ENCODE assay signal across 35 cellular contexts in genomic region chr5:21687621-21688020, GRCh38.
DNase-seq lines count a peak whose midpoint lies in the region; ATAC-seq and TF ChIP-seq lines count a peak whose summit lies in the region.
"Had no signal": no experiment of that assay in that cellular context is flagged by ENCODE, and none has a peak within 500 bp of the region (broad histone marks: within the 10 kb centered on the region; RNA-seq: fewer than 3 reads in every experiment).

No MANE protein-coding gene starts in this region.

- no peak overlapping the region for H3K27ac Mint-ChIP-seq in neural progenitor cell
- peak overlapping the region; percentile 63 for H3K27ac Mint-ChIP-seq in progenitor cell of endocrine pancreas
- no peak overlapping the region for H3K27ac Mint-ChIP-seq in stimulated activated memory B cell treated with anti-CD40 and anti-IgM and Interleukin-4, amounts not matched to agents 10 μg/mL and 1 μg/mL and 100 μg/mL, for 72 hours
- H3K27ac Mint-ChIP-seq: B cell; CD14-positive monocyte; CD4-positive, alpha-beta memory T cell; CD4-positive, alpha-beta T cell; CD4-positive, CD25-positive, alpha-beta regulatory T cell; CD8-positive, alpha-beta memory T cell; CD8-positive, alpha-beta T cell had no signal

- 91% methylated on average over 5 of the region's 5 CpGs for WGBS in hepatocyte (ENCODE audit: low lambda C conversion rate, missing lambda C conversion rate)

- H3K79me2 ChIP-seq in SU-DHL-6 (ENCODE audit: insufficient read depth, low read length) (no peaks in the 10 kb centered on the region), neural progenitor cell (ENCODE audit: low read depth) (no peaks in the 10 kb centered on the region), hepatocyte (no peaks in the 10 kb centered on the region)

- H3K4me3 ChIP-seq in SU-DHL-6 (ENCODE audit: insufficient read depth, low read length, poor library complexity, severe bottlenecking) (no peak overlapping the region), neural progenitor cell (no peak overlapping the region), hepatocyte (no peak overlapping the region), ascending aorta (no peak overlapping the region)
- H3K4me3 ChIP-seq: A549; BLaER1; BLaER1 treated with 17β-estradiol and CSF1 and Interleukin-3, amounts not matched to agents 10 nM and 100 nM had no signal

- H3K27me3 Mint-ChIP-seq in neural progenitor cell (ENCODE audit: insufficient read depth, low read depth) (no peaks in the 10 kb centered on the region), progenitor cell of endocrine pancreas (no peaks in the 10 kb centered on the region)
- H3K27me3 Mint-ChIP-seq in stimulated activated memory B cell treated with anti-CD40 and anti-IgM and Interleukin-4, amounts not matched to agents 10 μg/mL and 1 μg/mL and 100 μg/mL, for 72 hours: no peaks in the 10 kb centered on the region
- H3K27me3 Mint-ChIP-seq: B cell; CD4-positive, alpha-beta memory T cell; CD4-positive, alpha-beta T cell; CD4-positive, CD25-positive, alpha-beta regulatory T cell; CD8-positive, alpha-beta memory T cell had no signal

- ATAC-seq in stimulated activated memory B cell treated with anti-CD40 and anti-IgM and Interleukin-4, amounts not matched to agents 10 μg/mL and 1 μg/mL and 100 μg/mL, for 72 hours: peak; percentile 11
- ATAC-seq in GM21717 (IDR thresholded peaks at IDR 0.05; ENCODE audit: unreplicated experiment): no peak
- ATAC-seq: A549; CD8-positive, alpha-beta T cell had no signal

- H3F3A ChIP-seq in SU-DHL-6 (ENCODE audit: insufficient read depth) (no peaks in the 10 kb centered on the region), neural progenitor cell (ENCODE audit: low read depth) (no peaks in the 10 kb centered on the region)

- H3K36me3 Mint-ChIP-seq in neural progenitor cell: no peaks in the 10 kb centered on the region
- no peaks in the 10 kb centered on the region for H3K36me3 Mint-ChIP-seq in progenitor cell of endocrine pancreas (ENCODE audit: insufficient read depth)
- H3K36me3 Mint-ChIP-seq in stimulated activated memory B cell treated with anti-CD40 and anti-IgM and Interleukin-4, amounts not matched to agents 10 μg/mL and 1 μg/mL and 100 μg/mL, for 72 hours: no peaks in the 10 kb centered on the region
- H3K36me3 Mint-ChIP-seq: CD14-positive monocyte; CD4-positive, alpha-beta memory T cell; CD4-positive, CD25-positive, alpha-beta regulatory T cell; CD8-positive, alpha-beta memory T cell; CD8-positive, alpha-beta T cell had no signal

- DNase-seq in neural progenitor cell (ENCODE audit: low spot score) (no peak), progenitor cell of endocrine pancreas (ENCODE audit: low spot score, unreplicated experiment) (no peak), hepatocyte (ENCODE audit: low spot score) (no peak), ascending aorta (ENCODE audit: low spot score in 2 of 2) (no peak)
- DNase-seq in activated CD4-positive, alpha-beta T cell treated with anti-CD3 and anti-CD28 coated beads for 1 hour: no peak
- DNase-seq: 8988T; ACHN; AML-193; BE2C; C1 segment of cervical spinal cord; Caco-2; Calu3; CD4-positive, alpha-beta memory T cell; CD4-positive, alpha-beta T cell; CD4-positive, CD25-positive, alpha-beta regulatory T cell; CD8-positive, alpha-beta memory T cell; CD8-positive, alpha-beta T cell; COR-L47; DMS 273 treated with DMSO at 0.1 percent for 48 hours; DMS153; DMS53; DMS79; DMS79 treated with DMSO at 0.1 percent for 48 hours; DND-41; EL had no signal

- TF ChIP-seq CTCF in SU-DHL-6 (IDR thresholded peaks at IDR 0.05; ENCODE audit: insufficient read depth, low read length, poor library complexity, severe bottlenecking): no peak
- TF ChIP-seq CTCF in neural progenitor cell (IDR thresholded peaks at IDR 0.05): no peak
- TF ChIP-seq CTCF in progenitor cell of endocrine pancreas (IDR thresholded peaks at IDR 0.05; ENCODE audit: unreplicated experiment): no peak
- no peak for TF ChIP-seq CTCF in hepatocyte (IDR thresholded peaks at IDR 0.05; ENCODE audit: poor library complexity)
- no peak for TF ChIP-seq CTCF in ascending aorta (IDR thresholded peaks at IDR 0.05)

- H3K27me3 ChIP-seq in SU-DHL-6 (ENCODE audit: low read length) (no peaks in the 10 kb centered on the region), neural progenitor cell (no peaks in the 10 kb centered on the region), hepatocyte (no peaks in the 10 kb centered on the region), ascending aorta (no peaks in the 10 kb centered on the region)
- H3K27me3 ChIP-seq: BE2C; BLaER1; BLaER1 treated with 17β-estradiol and CSF1 and Interleukin-3, amounts not matched to agents 10 nM and 100 nM had no signal

- H3K9me3 ChIP-seq in SU-DHL-6 (ENCODE audit: insufficient read depth, low read length) (no peaks in the 10 kb centered on the region), neural progenitor cell (ENCODE audit: low read depth) (no peaks in the 10 kb centered on the region), hepatocyte (ENCODE audit: low read depth) (no peaks in the 10 kb centered on the region), ascending aorta (no peaks in the 10 kb centered on the region)
- H3K9me3 ChIP-seq: A549; BE2C; BLaER1; BLaER1 treated with 17β-estradiol and CSF1 and Interleukin-3, amounts not matched to agents 10 nM and 100 nM; Caco-2 had no signal

- no peak overlapping the region for H3K9ac ChIP-seq in SU-DHL-6 (ENCODE audit: low read length)
- H3K9ac ChIP-seq in neural progenitor cell: no peak overlapping the region
- H3K9ac ChIP-seq: BLaER1; BLaER1 treated with 17β-estradiol and CSF1 and Interleukin-3, amounts not matched to agents 10 nM and 100 nM had no signal

- intact Hi-C loops in ascending aorta (cut with DNase I): no loop called here

- H3K27ac ChIP-seq in SU-DHL-6 (ENCODE audit: low read depth, low read length): no peak overlapping the region
- no peak overlapping the region for H3K27ac ChIP-seq in neural progenitor cell
- H3K27ac ChIP-seq in hepatocyte: no peak overlapping the region
- no peak overlapping the region for H3K27ac ChIP-seq in ascending aorta
- H3K27ac ChIP-seq: 22Rv1; A549; BLaER1; BLaER1 treated with 17β-estradiol and CSF1 and Interleukin-3, amounts not matched to agents 10 nM and 100 nM; C4-2B had no signal

- no peaks in the 10 kb centered on the region for H3K4me1 Mint-ChIP-seq in neural progenitor cell
- H3K4me1 Mint-ChIP-seq in progenitor cell of endocrine pancreas (ENCODE audit: low read depth): no peaks in the 10 kb centered on the region
- H3K4me1 Mint-ChIP-seq in stimulated activated memory B cell treated with anti-CD40 and anti-IgM and Interleukin-4, amounts not matched to agents 10 μg/mL and 1 μg/mL and 100 μg/mL, for 72 hours: no peaks in the 10 kb centered on the region
- H3K4me1 Mint-ChIP-seq: B cell; CD14-positive monocyte; CD4-positive, alpha-beta memory T cell; CD4-positive, CD25-positive, alpha-beta regulatory T cell; CD8-positive, alpha-beta memory T cell had no signal

- H3K4me3 Mint-ChIP-seq in neural progenitor cell (no peak overlapping the region), progenitor cell of endocrine pancreas (ENCODE audit: low read depth) (no peak overlapping the region)
- H3K4me3 Mint-ChIP-seq in stimulated activated memory B cell treated with anti-CD40 and anti-IgM and Interleukin-4, amounts not matched to agents 10 μg/mL and 1 μg/mL and 100 μg/mL, for 72 hours: no peak overlapping the region
- H3K4me3 Mint-ChIP-seq: B cell; CD14-positive monocyte; CD4-positive, alpha-beta memory T cell; CD4-positive, alpha-beta T cell; CD4-positive, CD25-positive, alpha-beta regulatory T cell; CD8-positive, alpha-beta memory T cell; CD8-positive, alpha-beta T cell had no signal

- H3K36me3 ChIP-seq in SU-DHL-6 (ENCODE audit: low read length): no peaks in the 10 kb centered on the region; the same call in 1 of the 2 replicates
- no peaks in the 10 kb centered on the region for H3K36me3 ChIP-seq in neural progenitor cell
- no peaks in the 10 kb centered on the region for H3K36me3 ChIP-seq in hepatocyte (replicated peaks; ENCODE audit: insufficient read depth, low read depth)
- H3K36me3 ChIP-seq in ascending aorta: no peaks in the 10 kb centered on the region
- H3K36me3 ChIP-seq: BE2C; BLaER1; BLaER1 treated with 17β-estradiol and CSF1 and Interleukin-3, amounts not matched to agents 10 nM and 100 nM had no signal

- H4K20me1 ChIP-seq in SU-DHL-6 (ENCODE audit: low read depth, low read length) (no peaks in the 10 kb centered on the region), neural progenitor cell (ENCODE audit: low read depth) (no peaks in the 10 kb centered on the region), hepatocyte (ENCODE audit: insufficient read depth, poor library complexity, severe bottlenecking) (no peaks in the 10 kb centered on the region)
- H4K20me1 ChIP-seq: BLaER1; BLaER1 treated with 17β-estradiol and CSF1 and Interleukin-3, amounts not matched to agents 10 nM and 100 nM had no signal

- H3K4me1 ChIP-seq in neural progenitor cell (no peaks in the 10 kb centered on the region), hepatocyte (ENCODE audit: insufficient read depth) (no peaks in the 10 kb centered on the region), ascending aorta (no peaks in the 10 kb centered on the region)
- H3K4me1 ChIP-seq: A549; BE2C; BLaER1; BLaER1 treated with 17β-estradiol and CSF1 and Interleukin-3, amounts not matched to agents 10 nM and 100 nM had no signal

- H3K9me2 ChIP-seq in SU-DHL-6 (replicated peaks; ENCODE audit: insufficient read depth, low read length): no peaks in the 10 kb centered on the region; the same call in 1 of the 2 replicates
- H3K9me2 ChIP-seq in hepatocyte (replicated peaks; ENCODE audit: insufficient read depth): no peaks in the 10 kb centered on the region

- no peaks in the 10 kb centered on the region for H3K9me3 Mint-ChIP-seq in neural progenitor cell
- no peaks in the 10 kb centered on the region for H3K9me3 Mint-ChIP-seq in progenitor cell of endocrine pancreas (ENCODE audit: low read depth)
- no peaks in the 10 kb centered on the region for H3K9me3 Mint-ChIP-seq in stimulated activated memory B cell treated with anti-CD40 and anti-IgM and Interleukin-4, amounts not matched to agents 10 μg/mL and 1 μg/mL and 100 μg/mL, for 72 hours

- peak overlapping the region; percentile 59 for H2AFZ ChIP-seq in SU-DHL-6 (ENCODE audit: low read depth, low read length, severe bottlenecking)
- peak overlapping the region; percentile 20 for H2AFZ ChIP-seq in neural progenitor cell (replicated peaks)
- H2AFZ ChIP-seq in hepatocyte: no peak overlapping the region

- H3K4me2 ChIP-seq in SU-DHL-6 (ENCODE audit: low read depth, low read length, poor library complexity, severe bottlenecking): no peak overlapping the region
- no peak overlapping the region for H3K4me2 ChIP-seq in neural progenitor cell
- H3K4me2 ChIP-seq in hepatocyte: no peak overlapping the region
- H3K4me2 ChIP-seq: A549; BLaER1; BLaER1 treated with 17β-estradiol and CSF1 and Interleukin-3, amounts not matched to agents 10 nM and 100 nM had no signal
